ENCODE assay signal across 1 cellular context in genomic region chr2:101124684-101125366, GRCh38.
TF ChIP-seq lines count a peak whose summit lies in the region.

No MANE protein-coding gene starts in this region.

TF ChIP-seq in HepG2, 621 proteins besides CTCF, POLR2A, EP300 and RAD21 (continued from another document and continues in another):
- no peak for TF ChIP-seq MLX (CRISPR knock-in tag; IDR thresholded peaks at IDR 0.05)
- TF ChIP-seq ZNF251 (CRISPR knock-in tag; IDR thresholded peaks at IDR 0.05) = no peak
- TF ChIP-seq HIC2 (CRISPR knock-in tag; IDR thresholded peaks at IDR 0.05; ENCODE audit: low read depth) = no peak
- TF ChIP-seq PHF21A (CRISPR knock-in tag; IDR thresholded peaks at IDR 0.05) = peak; percentile 77; the same call in 1 of the 2 replicates
- peak; percentile 83 for TF ChIP-seq KDM1A (CRISPR knock-in tag; IDR thresholded peaks at IDR 0.05)
- no peak for TF ChIP-seq ZNF816 (CRISPR knock-in tag; IDR thresholded peaks at IDR 0.05; ENCODE audit: borderline replicate concordance)
- no peak for TF ChIP-seq ZNF17 (CRISPR knock-in tag; IDR thresholded peaks at IDR 0.05)
- peak in 1 of 2 experiments; percentile 83; a peak in 2 of 4 replicates for TF ChIP-seq ATF4 (CRISPR knock-in tag; IDR thresholded peaks at IDR 0.05)
- TF ChIP-seq TEAD3 (CRISPR knock-in tag; optimal IDR thresholded peaks at IDR 0.05; ENCODE audit: borderline replicate concordance) = peak; percentile 97
- no peak for TF ChIP-seq DNMT1 (CRISPR knock-in tag; IDR thresholded peaks at IDR 0.05)
- peak; percentile 56; the same call in 1 of the 2 replicates for TF ChIP-seq FOXJ3 (CRISPR knock-in tag; IDR thresholded peaks at IDR 0.05; ENCODE audit: borderline replicate concordance)
- no peak for TF ChIP-seq PHB2 (IDR thresholded peaks at IDR 0.05; ENCODE audit: partially characterized antibody)
- no peak for TF ChIP-seq MAF1 (CRISPR knock-in tag; IDR thresholded peaks at IDR 0.05; ENCODE audit: borderline replicate concordance)
- peak; percentile 72 for TF ChIP-seq ISL2 (CRISPR knock-in tag; IDR thresholded peaks at IDR 0.05)
- peak; percentile 74 for TF ChIP-seq POGZ (CRISPR knock-in tag; IDR thresholded peaks at IDR 0.05)
- no peak for TF ChIP-seq ZSCAN22 (CRISPR knock-in tag; IDR thresholded peaks at IDR 0.05)
- TF ChIP-seq TSC22D2 (CRISPR knock-in tag; IDR thresholded peaks at IDR 0.05; ENCODE audit: borderline replicate concordance) = no peak
- TF ChIP-seq ZKSCAN1 (IDR thresholded peaks at IDR 0.05; ENCODE audit: low read length) = no peak
- no peak for TF ChIP-seq ZNF883 (CRISPR knock-in tag; IDR thresholded peaks at IDR 0.05; ENCODE audit: not compliant biosample characterization)
- TF ChIP-seq ZNF34 (CRISPR knock-in tag; IDR thresholded peaks at IDR 0.05; ENCODE audit: borderline replicate concordance) = no peak
- TF ChIP-seq HINFP (CRISPR knock-in tag; IDR thresholded peaks at IDR 0.05; ENCODE audit: low read depth) = no peak
- no peak for TF ChIP-seq ZBTB49 (CRISPR knock-in tag; IDR thresholded peaks at IDR 0.05; ENCODE audit: borderline replicate concordance)
- TF ChIP-seq MTERF4 (CRISPR knock-in tag; IDR thresholded peaks at IDR 0.05) = no peak
- TF ChIP-seq GPN1 (CRISPR knock-in tag; IDR thresholded peaks at IDR 0.05; ENCODE audit: borderline replicate concordance) = no peak
- TF ChIP-seq ZSCAN9 (CRISPR knock-in tag; IDR thresholded peaks at IDR 0.05; ENCODE audit: borderline replicate concordance) = peak; percentile 89; the same call in 1 of the 2 replicates
- TF ChIP-seq HIVEP1 (CRISPR knock-in tag; IDR thresholded peaks at IDR 0.05) = no peak
- TF ChIP-seq ZZZ3 (CRISPR knock-in tag; IDR thresholded peaks at IDR 0.05; ENCODE audit: borderline replicate concordance) = no peak
- no peak for TF ChIP-seq SP2 (CRISPR knock-in tag; IDR thresholded peaks at IDR 0.05)
- peak; percentile 86; the same call in 1 of the 2 replicates for TF ChIP-seq HMG20A (CRISPR knock-in tag; IDR thresholded peaks at IDR 0.05; ENCODE audit: borderline replicate concordance)
- no peak for TF ChIP-seq ZMYM2 (CRISPR knock-in tag; IDR thresholded peaks at IDR 0.05)
- no peak for TF ChIP-seq MNT (IDR thresholded peaks at IDR 0.05)
- no peak for TF ChIP-seq BRD4 (CRISPR knock-in tag; IDR thresholded peaks at IDR 0.05)
- no peak for TF ChIP-seq ZNF629 (CRISPR knock-in tag; conservative IDR thresholded peaks at IDR 0.05)
- TF ChIP-seq ZBTB10 (CRISPR knock-in tag; IDR thresholded peaks at IDR 0.05; ENCODE audit: borderline replicate concordance) = no peak
- TF ChIP-seq MYC (CRISPR knock-in tag; IDR thresholded peaks at IDR 0.05; ENCODE audit: borderline replicate concordance) = no peak
- TF ChIP-seq RAD51 (IDR thresholded peaks at IDR 0.05; ENCODE audit: borderline replicate concordance) = no peak
- no peak; the same call in 1 of the 2 replicates for TF ChIP-seq ZNF556 (CRISPR knock-in tag; IDR thresholded peaks at IDR 0.05; ENCODE audit: borderline replicate concordance)
- peak; percentile 52; the same call in 1 of the 2 replicates for TF ChIP-seq CREB1 (IDR thresholded peaks at IDR 0.05)
- peak; percentile 74 for TF ChIP-seq CREB1 (CRISPR knock-in tag; IDR thresholded peaks at IDR 0.05)
- no peak for TF ChIP-seq MXD3 (CRISPR knock-in tag; IDR thresholded peaks at IDR 0.05)
- no peak for TF ChIP-seq NR1H2 (CRISPR knock-in tag; IDR thresholded peaks at IDR 0.05; ENCODE audit: borderline replicate concordance, low read depth)
- peak; percentile 88; the same call in 1 of the 2 replicates for TF ChIP-seq JUNB (CRISPR knock-in tag; IDR thresholded peaks at IDR 0.05; ENCODE audit: borderline replicate concordance)
- TF ChIP-seq PAF1 (CRISPR knock-in tag; IDR thresholded peaks at IDR 0.05) = no peak
- TF ChIP-seq REST (IDR thresholded peaks at IDR 0.05; ENCODE audit: borderline replicate concordance in 1 of 2, low read depth in 1 of 2, low read length in 2 of 2) = no peak; a peak in 1 of 4 replicates
- no peak for TF ChIP-seq AGO2 (optimal IDR thresholded peaks at IDR 0.05; ENCODE audit: low read depth, low read length)
- no peak for TF ChIP-seq PAX8 (CRISPR knock-in tag; IDR thresholded peaks at IDR 0.05; ENCODE audit: borderline replicate concordance)
- no peak for TF ChIP-seq ZNF121 (CRISPR knock-in tag; IDR thresholded peaks at IDR 0.05)
- TF ChIP-seq AGO1 (IDR thresholded peaks at IDR 0.05; ENCODE audit: low read depth, low read length, poor library complexity, severe bottlenecking) = no peak
- TF ChIP-seq GFI1 (CRISPR knock-in tag; IDR thresholded peaks at IDR 0.05; ENCODE audit: borderline replicate concordance) = peak; percentile 82; the same call in 1 of the 2 replicates
- TF ChIP-seq ZNF367 (CRISPR knock-in tag; IDR thresholded peaks at IDR 0.05; ENCODE audit: borderline replicate concordance) = no peak
- peak; percentile 41 for TF ChIP-seq RBM22 (optimal IDR thresholded peaks at IDR 0.05; ENCODE audit: low read length)
- peak; percentile 90; the same call in 1 of the 2 replicates for TF ChIP-seq SP5 (CRISPR knock-in tag; IDR thresholded peaks at IDR 0.05; ENCODE audit: borderline replicate concordance, low read depth)
- no peak for TF ChIP-seq NCOA5 (CRISPR knock-in tag; IDR thresholded peaks at IDR 0.05)
- TF ChIP-seq ZNF841 (CRISPR knock-in tag; IDR thresholded peaks at IDR 0.05; ENCODE audit: borderline replicate concordance) = no peak
